Comparison of ENCODE assay signal across 8 cellular contexts in genomic region chr12:94725375-94726168, GRCh38.
DNase-seq lines count a peak whose midpoint lies in the region; ATAC-seq and TF ChIP-seq lines count a peak whose summit lies in the region.

No MANE protein-coding gene starts in this region.

- H3K4me3 ChIP-seq in foreskin fibroblast (ENCODE audit: low read depth in 1 of 2, low read length in 2 of 2) (no peak overlapping the region), transverse colon (no peak overlapping the region), gastroesophageal sphincter (no peak overlapping the region)

- no peaks in the 10 kb centered on the region for H3K9me3 ChIP-seq in transverse colon
- no peaks in the 10 kb centered on the region for H3K9me3 ChIP-seq in gastroesophageal sphincter

- H3K36me3 Mint-ChIP-seq in activated naive CD4-positive, alpha-beta T cell treated with anti-CD3 and anti-CD28 coated beads for 36 hours (ENCODE audit: low read depth) = no peaks in the 10 kb centered on the region

- H3K4me3 Mint-ChIP-seq in activated naive CD4-positive, alpha-beta T cell treated with anti-CD3 and anti-CD28 coated beads for 36 hours = no peak overlapping the region

- TF ChIP-seq CTCF in foreskin fibroblast (IDR thresholded peaks at IDR 0.05; ENCODE audit: low read depth, low read length) (peak; percentile 21), transverse colon (IDR thresholded peaks at IDR 0.05) (peak; percentile 27 to 44 (median 33)), gastroesophageal sphincter (IDR thresholded peaks at IDR 0.05) (peak in 2 of 4 experiments; percentile 20 to 22)

- H3K27me3 ChIP-seq in transverse colon (no peaks in the 10 kb centered on the region), gastroesophageal sphincter (no peaks in the 10 kb centered on the region)

- H3K4me1 Mint-ChIP-seq in activated naive CD4-positive, alpha-beta T cell treated with anti-CD3 and anti-CD28 coated beads for 36 hours (ENCODE audit: low read depth) = no peaks in the 10 kb centered on the region

- no peak overlapping the region for H3K27ac Mint-ChIP-seq in activated naive CD4-positive, alpha-beta T cell treated with anti-CD3 and anti-CD28 coated beads for 36 hours

- H3K4me1 ChIP-seq in transverse colon (no peaks in the 10 kb centered on the region), gastroesophageal sphincter (no peaks in the 10 kb centered on the region)

- TF ChIP-seq EP300 in transverse colon (IDR thresholded peaks at IDR 0.05; ENCODE audit: low read depth) (no peak), gastroesophageal sphincter (IDR thresholded peaks at IDR 0.05) (no peak)

- in situ Hi-C loops in transverse colon (cut with MboI; ENCODE audit: low pct_ligation_motif_present in 1 of 4, low pct_unique_long_range_greater_than_20kb in 1 of 4, low sequenced_read_pairs in 3 of 4) = no loop called here

- ATAC-seq in gastroesophageal sphincter (no peak), HG03280 (IDR thresholded peaks at IDR 0.05; ENCODE audit: unreplicated experiment) (no peak)

- DNase-seq in activated naive CD4-positive, alpha-beta T cell treated with anti-CD3 and anti-CD28 coated beads for 36 hours = peak; percentile 6
- no peak for DNase-seq in activated naive CD4-positive, alpha-beta T cell treated with Interleukin-2 at 50 U/mL for 16 hours
- DNase-seq in RPMI7951 (ENCODE audit: low read depth) = peak; percentile 52
- DNase-seq in foreskin fibroblast = peak; percentile 34 to 61
- DNase-seq in transverse colon = peak; percentile 23
- no peak for DNase-seq in epidermal melanocyte (ENCODE audit: insufficient read length, low spot score)

- 64 to 82% methylated on average over 3 to 8 of the region's 8 CpGs for WGBS in transverse colon (ENCODE audit: low coverage in 1 of 2), 2 donors
- WGBS in gastroesophageal sphincter (ENCODE audit: low coverage in 1 of 2), 2 donors = 74 to 100% methylated on average over 5 to 8 of the region's 8 CpGs

- intact Hi-C loops in activated naive CD4-positive, alpha-beta T cell treated with anti-CD3 and anti-CD28 coated beads for 36 hours (cut with micrococcal nuclease) = no loop called here
- intact Hi-C loops in transverse colon (cut with DNase I; ENCODE audit: low total_unique reads) = no loop called here

- CTCF ChIA-PET in activated naive CD4-positive, alpha-beta T cell treated with anti-CD3 and anti-CD28 coated beads for 36 hours (lab: Charles Lee) = interaction anchor here (0.6 kb wide), 1 partner anchor 675 kb away, joined by 3 read pairs; no protein-coding TSS in a partner anchor

- TF ChIP-seq POLR2A in transverse colon (IDR thresholded peaks at IDR 0.05) (no peak), gastroesophageal sphincter (IDR thresholded peaks at IDR 0.05) (no peak)

- peaks cover 1% of the 10 kb centered on the region for H3K9me3 Mint-ChIP-seq in activated naive CD4-positive, alpha-beta T cell treated with anti-CD3 and anti-CD28 coated beads for 36 hours

- H3K27ac ChIP-seq in transverse colon = no peak overlapping the region
- H3K27ac ChIP-seq in gastroesophageal sphincter = no peak overlapping the region

- no peaks in the 10 kb centered on the region for H3K27me3 Mint-ChIP-seq in activated naive CD4-positive, alpha-beta T cell treated with anti-CD3 and anti-CD28 coated beads for 36 hours (ENCODE audit: low read depth)

- H3K36me3 ChIP-seq in transverse colon (no peaks in the 10 kb centered on the region), gastroesophageal sphincter (no peaks in the 10 kb centered on the region)

Comparison
In these comparisons a context has a peak if more than half of its experiments do, and no peak if none do; other contexts are left out.
1. DNase-seq: peak in activated naive CD4-positive, alpha-beta T cell treated with anti-CD3 and anti-CD28 coated beads for 36 hours (single experiment), RPMI7951 (single experiment), foreskin fibroblast (2 of 2) and transverse colon (single experiment); none in activated naive CD4-positive, alpha-beta T cell treated with Interleukin-2 at 50 U/mL for 16 hours (single experiment) and epidermal melanocyte (single experiment).